Comparison of ENCODE assay signal across 1 cellular context in genomic region chr4:184396001-184396400, GRCh38.
TF ChIP-seq lines count a peak whose summit lies in the region.

No MANE protein-coding gene starts in this region.

TF ChIP-seq in GM12878, 131 proteins besides CTCF, POLR2A, EP300 and RAD21 (continued from another document):
- TF ChIP-seq, protein P1, sequence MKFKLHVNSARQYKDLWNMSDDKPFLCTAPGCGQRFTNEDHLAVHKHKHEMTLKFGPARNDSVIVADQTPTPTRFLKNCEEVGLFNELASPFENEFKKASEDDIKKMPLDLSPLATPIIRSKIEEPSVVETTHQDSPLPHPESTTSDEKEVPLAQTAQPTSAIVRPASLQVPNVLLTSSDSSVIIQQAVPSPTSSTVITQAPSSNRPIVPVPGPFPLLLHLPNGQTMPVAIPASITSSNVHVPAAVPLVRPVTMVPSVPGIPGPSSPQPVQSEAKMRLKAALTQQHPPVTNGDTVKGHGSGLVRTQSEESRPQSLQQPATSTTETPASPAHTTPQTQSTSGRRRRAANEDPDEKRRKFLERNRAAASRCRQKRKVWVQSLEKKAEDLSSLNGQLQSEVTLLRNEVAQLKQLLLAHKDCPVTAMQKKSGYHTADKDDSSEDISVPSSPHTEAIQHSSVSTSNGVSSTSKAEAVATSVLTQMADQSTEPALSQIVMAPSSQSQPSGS (IDR thresholded peaks at IDR 0.05; ENCODE audit: low read length), result peak; percentile 48; the same call in 1 of the 2 replicates
- TF ChIP-seq ZNF217 (IDR thresholded peaks at IDR 0.05) (0 out of 2 replicates have a peak, but pooled peaks have one; percentile 16), POU2F2 (IDR thresholded peaks at IDR 0.05; ENCODE audit: borderline replicate concordance, low read depth, low read length) (peak; percentile 88), POLR2AphosphoS2 (IDR thresholded peaks at IDR 0.05; ENCODE audit: low read depth, low read length) (0 out of 2 replicates have a peak, but pooled peaks have one; percentile 39), MXI1 (IDR thresholded peaks at IDR 0.05; ENCODE audit: low read depth, low read length) (peak; percentile 25; the same call in 1 of the 2 replicates), ETV6 (conservative IDR thresholded peaks at IDR 0.05 in 1 of 2, IDR thresholded peaks at IDR 0.05 in 1 of 2; ENCODE audit: borderline replicate concordance in 1 of 2, low read depth in 1 of 2) (0 out of 4 replicates have a peak, but pooled peaks of 1 of the 2 experiments have one; percentile 26), MEF2A (IDR thresholded peaks at IDR 0.05; ENCODE audit: insufficient read depth, low read depth, low read length) (peak; percentile 53; the same call in 1 of the 2 replicates), ZNF622 (IDR thresholded peaks at IDR 0.05) (no peak), IKZF1 (conservative IDR thresholded peaks at IDR 0.05) (no peak), CBX5 (IDR thresholded peaks at IDR 0.05; ENCODE audit: low read depth) (0 out of 2 replicates have a peak, but pooled peaks have one; percentile 45), E4F1 (IDR thresholded peaks at IDR 0.05; ENCODE audit: borderline replicate concordance, partially characterized antibody) (no peak), PAX5 (IDR thresholded peaks at IDR 0.05; ENCODE audit: borderline replicate concordance, low read depth, low read length) (peak; percentile 71; the same call in 1 of the 2 replicates)
TF ChIP-seq in GM12878: peak in this region for 17.
